In the genomic region with DNA sequence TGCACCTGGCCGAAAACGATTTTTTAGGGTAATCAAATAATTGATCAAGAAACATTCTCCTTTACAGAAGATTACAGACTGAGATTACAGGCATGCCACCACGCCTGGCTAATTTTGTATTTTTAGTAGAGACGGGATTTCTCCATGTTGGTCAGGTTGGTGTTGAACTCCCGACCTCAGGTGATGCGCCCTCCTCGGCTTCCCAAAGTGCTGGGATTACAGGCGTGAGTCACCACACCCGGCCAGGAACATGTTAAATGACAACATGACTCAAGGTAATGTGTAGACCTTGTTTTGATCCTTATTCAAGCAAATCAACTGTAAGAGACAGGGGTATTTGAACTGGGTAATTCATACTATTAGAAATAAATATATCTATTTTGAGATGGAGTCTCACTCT, we compare ENCODE assay signal across 6 cellular contexts. TPM values are rescaled to one million over a fixed set of nuclear protein-coding genes. Genes with fewer than 3 reads are reported as not detected.
"Had no signal": no experiment of that assay in that cellular context is flagged by ENCODE, and none has a peak within 500 bp of the region (broad histone marks: within the 10 kb centered on the region; RNA-seq: fewer than 3 reads in every experiment).

No MANE protein-coding gene starts in this region.

RNA-seq across cellular contexts. Expression of gene FGF18, which starts 35.0 kb away (rescaled TPM):
- total RNA-seq: dermis blood vessel endothelial cell, epithelial cell of proximal tubule, foreskin keratinocyte, lung microvascular endothelial cell had no signal
- polyA plus RNA-seq: foreskin keratinocyte; immature natural killer cell; naive thymus-derived CD4-positive, alpha-beta T cell had no signal
